ENCODE assay signal across 12 cellular contexts in the genomic region with DNA sequence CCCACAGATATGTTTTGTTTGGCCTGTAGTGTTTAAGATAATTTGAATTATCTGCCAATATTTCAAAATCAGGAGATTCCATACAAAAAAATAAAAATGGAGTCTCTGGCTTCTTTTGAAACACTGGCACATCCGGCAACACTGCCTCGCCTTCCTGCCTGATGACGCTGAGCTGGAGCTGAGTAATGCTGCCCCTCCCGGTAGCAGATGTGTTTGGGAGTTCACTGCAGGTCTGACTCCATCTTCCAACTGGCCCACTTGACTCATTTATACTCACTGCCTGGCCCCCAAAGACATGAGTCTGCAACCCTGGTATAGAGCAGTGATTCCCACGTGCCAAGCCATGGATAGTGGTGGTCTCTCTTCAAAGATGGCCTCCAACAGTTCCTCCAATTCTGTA. TPM values are rescaled to one million over a fixed set of nuclear protein-coding genes. Genes with fewer than 3 reads are reported as not detected.
DNase-seq lines count a peak whose midpoint lies in the region; ATAC-seq, FAIRE-seq and TF ChIP-seq lines count a peak whose summit lies in the region.
"Had no signal": no experiment of that assay in that cellular context is flagged by ENCODE, and none has a peak within 500 bp of the region (broad histone marks: within the 10 kb centered on the region; RNA-seq: fewer than 3 reads in every experiment).

No MANE protein-coding gene starts in this region.

- peak overlapping the region; percentile 43 for H3K27ac Mint-ChIP-seq in WTC11
- H3K27ac Mint-ChIP-seq: stimulated activated naive CD8-positive, alpha-beta T cell treated with anti-CD3 and anti-CD28 coated beads, Interleukin-15, amount 100 ng/mL, for 72 hours had no signal

- intact Hi-C loops in left ventricle myocardium superior (cut with micrococcal nuclease) (no loop called here), Right ventricle myocardium inferior (cut with DNase I) (no loop called here)

- POLR2A ChIA-PET in WTC11 (lab: Charles Lee), result no interaction called here

- DNase-seq in left ventricle myocardium superior (no peak), Right ventricle myocardium inferior (ENCODE audit: missing footprints) (no peak), WTC11 (ENCODE audit: low spot score) (no peak), glomerular visceral epithelial cell (ENCODE audit: extremely low spot score) (peak; percentile 11), urothelium cell line (ENCODE audit: low spot score) (peak; percentile 57), UCSD-AML1 (lab: John Stamatoyannopoulos, UW; ENCODE audit: unreplicated experiment) (no peak), hippocampal formation (lab: John Stamatoyannopoulos, UW) (no peak)
- no peak for DNase-seq in stimulated activated naive CD4-positive, alpha-beta T cell (lab: John Stamatoyannopoulos, UW)
- DNase-seq: SHP77; spleen; stimulated activated naive CD8-positive, alpha-beta T cell treated with anti-CD3 and anti-CD28 coated beads, Interleukin-15, amount 100 ng/mL, for 72 hours had no signal

- H3K4me1 Mint-ChIP-seq in WTC11, result no peaks in the 10 kb centered on the region
- H3K4me1 Mint-ChIP-seq: central memory CD8-positive, alpha-beta T cell; stimulated activated naive CD8-positive, alpha-beta T cell treated with anti-CD3 and anti-CD28 coated beads, Interleukin-15, amount 100 ng/mL, for 72 hours had no signal

- no peaks in the 10 kb centered on the region for H3K9me3 Mint-ChIP-seq in WTC11
- H3K9me3 Mint-ChIP-seq: central memory CD8-positive, alpha-beta T cell; stimulated activated naive CD8-positive, alpha-beta T cell treated with anti-CD3 and anti-CD28 coated beads, Interleukin-15, amount 100 ng/mL, for 72 hours had no signal

- no peak overlapping the region for H3K4me3 Mint-ChIP-seq in WTC11
- H3K4me3 Mint-ChIP-seq: central memory CD8-positive, alpha-beta T cell; stimulated activated naive CD8-positive, alpha-beta T cell treated with anti-CD3 and anti-CD28 coated beads, Interleukin-15, amount 100 ng/mL, for 72 hours had no signal

- H3K27me3 Mint-ChIP-seq in WTC11 (ENCODE audit: low read depth), result no peaks in the 10 kb centered on the region
- H3K27me3 Mint-ChIP-seq: central memory CD8-positive, alpha-beta T cell; stimulated activated naive CD8-positive, alpha-beta T cell treated with anti-CD3 and anti-CD28 coated beads, Interleukin-15, amount 100 ng/mL, for 72 hours had no signal

- peaks cover 63% of the 10 kb centered on the region for H3K36me3 Mint-ChIP-seq in WTC11

- TF ChIP-seq CTCF in WTC11 (IDR thresholded peaks at IDR 0.05), result no peak

- no peak for FAIRE-seq in urothelium cell line (lab: Jason Lieb, UNC)

- ATAC-seq in left ventricle myocardium superior (peak; percentile 42), Right ventricle myocardium inferior (no peak), WTC11 (no peak)
- ATAC-seq: stimulated activated naive CD8-positive, alpha-beta T cell treated with anti-CD3 and anti-CD28 coated beads, Interleukin-15, amount 100 ng/mL, for 72 hours had no signal

- CTCF ChIA-PET in WTC11 (lab: Charles Lee), result interaction anchor here (0.6 to 0.8 kb wide), 2 partner anchors 36 to 40 kb away, joined by 3 to 6 read pairs; no protein-coding TSS in a partner anchor

TF ChIP-seq in WTC11, 78 proteins besides CTCF, POLR2A, EP300 and RAD21:
- TF ChIP-seq, protein P1, sequence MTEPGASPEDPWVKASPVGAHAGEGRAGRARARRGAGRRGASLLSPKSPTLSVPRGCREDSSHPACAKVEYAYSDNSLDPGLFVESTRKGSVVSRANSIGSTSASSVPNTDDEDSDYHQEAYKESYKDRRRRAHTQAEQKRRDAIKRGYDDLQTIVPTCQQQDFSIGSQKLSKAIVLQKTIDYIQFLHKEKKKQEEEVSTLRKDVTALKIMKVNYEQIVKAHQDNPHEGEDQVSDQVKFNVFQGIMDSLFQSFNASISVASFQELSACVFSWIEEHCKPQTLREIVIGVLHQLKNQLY (CRISPR knock-in tag; IDR thresholded peaks at IDR 0.05), result no peak
- TF ChIP-seq SMAD3 (CRISPR knock-in tag; IDR thresholded peaks at IDR 0.05; ENCODE audit: borderline replicate concordance) (no peak), SP1 (CRISPR knock-in tag; conservative IDR thresholded peaks at IDR 0.05) (no peak), ZNF263 (CRISPR knock-in tag; IDR thresholded peaks at IDR 0.05; ENCODE audit: low read depth) (no peak)
- TF ChIP-seq, protein P2, sequence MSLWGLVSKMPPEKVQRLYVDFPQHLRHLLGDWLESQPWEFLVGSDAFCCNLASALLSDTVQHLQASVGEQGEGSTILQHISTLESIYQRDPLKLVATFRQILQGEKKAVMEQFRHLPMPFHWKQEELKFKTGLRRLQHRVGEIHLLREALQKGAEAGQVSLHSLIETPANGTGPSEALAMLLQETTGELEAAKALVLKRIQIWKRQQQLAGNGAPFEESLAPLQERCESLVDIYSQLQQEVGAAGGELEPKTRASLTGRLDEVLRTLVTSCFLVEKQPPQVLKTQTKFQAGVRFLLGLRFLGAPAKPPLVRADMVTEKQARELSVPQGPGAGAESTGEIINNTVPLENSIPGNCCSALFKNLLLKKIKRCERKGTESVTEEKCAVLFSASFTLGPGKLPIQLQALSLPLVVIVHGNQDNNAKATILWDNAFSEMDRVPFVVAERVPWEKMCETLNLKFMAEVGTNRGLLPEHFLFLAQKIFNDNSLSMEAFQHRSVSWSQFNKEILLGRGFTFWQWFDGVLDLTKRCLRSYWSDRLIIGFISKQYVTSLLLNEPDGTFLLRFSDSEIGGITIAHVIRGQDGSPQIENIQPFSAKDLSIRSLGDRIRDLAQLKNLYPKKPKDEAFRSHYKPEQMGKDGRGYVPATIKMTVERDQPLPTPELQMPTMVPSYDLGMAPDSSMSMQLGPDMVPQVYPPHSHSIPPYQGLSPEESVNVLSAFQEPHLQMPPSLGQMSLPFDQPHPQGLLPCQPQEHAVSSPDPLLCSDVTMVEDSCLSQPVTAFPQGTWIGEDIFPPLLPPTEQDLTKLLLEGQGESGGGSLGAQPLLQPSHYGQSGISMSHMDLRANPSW (CRISPR knock-in tag; conservative IDR thresholded peaks at IDR 0.05; ENCODE audit: low read depth), result no peak

RNA-seq across cellular contexts. Expression of a gene that starts 7.4 kb away (rescaled TPM):
- 0.87 TPM for total RNA-seq in left ventricle myocardium superior
- 1.1 TPM for total RNA-seq in Right ventricle myocardium inferior
- 61.6 to 65.4 TPM (median 62.0 TPM) in 3 replicates for total RNA-seq in WTC11 (2021)

Comparison
In these comparisons a context has a peak if more than half of its experiments do, and no peak if none do; other contexts are left out.
1. DNase-seq: peak in glomerular visceral epithelial cell (single experiment) and urothelium cell line (single experiment); none in left ventricle myocardium superior (single experiment), Right ventricle myocardium inferior (single experiment), WTC11 (single experiment), UCSD-AML1 (single experiment), hippocampal formation (0 of 2) and stimulated activated naive CD4-positive, alpha-beta T cell (0 of 6).
2. RNA of a gene that starts 7.4 kb away (total RNA-seq): 61.6 to 65.4 TPM in WTC11; 1.1 TPM in Right ventricle myocardium inferior (single experiment) and 0.87 TPM in left ventricle myocardium superior (single experiment); every median in the first group is over 10 times any median in the second.